9 cellular contexts compared by ENCODE assay signal in the genomic region with DNA sequence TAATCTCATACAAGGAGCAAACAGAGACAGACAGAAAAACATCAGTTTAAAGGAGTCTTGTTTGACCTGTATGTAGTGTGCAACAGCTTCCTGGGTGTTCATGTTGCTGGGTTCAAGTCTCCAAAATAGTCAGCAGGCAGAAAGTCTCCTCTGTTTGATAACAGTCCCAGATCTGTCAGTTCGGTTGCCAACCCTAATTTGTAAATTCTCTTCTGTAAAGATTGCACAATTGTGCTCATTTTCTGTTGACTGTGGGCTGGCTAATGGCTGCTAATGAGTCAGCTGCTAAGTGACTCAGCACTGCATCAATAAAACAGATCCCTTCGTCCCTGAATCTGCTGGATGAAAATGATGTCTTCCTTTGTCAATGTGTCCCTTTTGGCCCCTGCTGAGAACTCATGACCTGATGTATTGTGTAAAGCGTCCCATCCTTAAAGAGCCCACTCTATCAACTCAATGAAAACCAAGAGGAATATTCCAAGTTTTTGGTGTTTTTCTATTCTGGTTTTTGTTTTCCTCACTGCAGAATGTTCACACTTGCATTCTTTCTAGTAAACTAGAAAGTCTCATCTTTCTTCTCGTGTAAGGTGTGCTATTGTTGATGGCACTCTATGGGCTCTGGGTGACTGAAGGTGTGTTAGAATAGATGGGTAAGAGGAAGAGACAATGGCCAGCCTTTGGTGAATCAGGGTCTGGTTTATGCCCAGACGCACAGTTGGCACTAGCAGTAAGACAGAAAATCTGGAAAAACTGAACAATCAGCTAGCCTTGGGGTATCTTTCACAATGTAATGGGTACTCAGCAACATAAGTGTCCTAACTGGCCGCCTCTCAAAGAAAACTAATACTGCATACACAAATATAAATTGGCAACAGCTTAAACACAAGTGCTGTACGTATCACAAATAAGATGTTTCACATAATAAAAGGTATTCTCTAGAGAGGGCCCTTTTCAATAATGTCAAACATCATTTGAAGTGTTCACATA.
A peak's percentile ranks its signal among the peaks of the same experiment; 100 is the strongest.
DNase-seq lines count a peak whose midpoint lies in the region; ATAC-seq and TF ChIP-seq lines count a peak whose summit lies in the region.
"Had no signal": no experiment of that assay in that cellular context is flagged by ENCODE, and none has a peak within 500 bp of the region (broad histone marks: within the 10 kb centered on the region; RNA-seq: fewer than 3 reads in every experiment).

No MANE protein-coding gene starts in this region.

- peaks cover 4% of the 10 kb centered on the region for H3K4me1 Mint-ChIP-seq in endodermal cell

- H3K4me1 ChIP-seq in rectal smooth muscle tissue (ENCODE audit: control insufficient read depth, insufficient read depth, low read length) (peaks cover 12% of the 10 kb centered on the region), endodermal cell (ENCODE audit: control insufficient read depth, insufficient read depth, low read length) (no peaks in the 10 kb centered on the region)

- H3K36me3 Mint-ChIP-seq in endodermal cell (ENCODE audit: low read depth), result no peaks in the 10 kb centered on the region

- peaks cover 12% of the 10 kb centered on the region for H3K9me3 ChIP-seq in endodermal cell (ENCODE audit: control insufficient read depth, low read length)

- TF ChIP-seq CTCF in endodermal cell (conservative IDR thresholded peaks at IDR 0.05) (no peak), GM13977 (IDR thresholded peaks at IDR 0.05; ENCODE audit: extremely low read depth, insufficient read depth, missing control alignments) (no peak)

- no peak overlapping the region for H3K27ac Mint-ChIP-seq in endodermal cell

- no peak overlapping the region for H3K4me3 ChIP-seq in rectal smooth muscle tissue (ENCODE audit: low read length)
- no peak overlapping the region for H3K4me3 ChIP-seq in endodermal cell (ENCODE audit: low read length)
- H3K4me3 ChIP-seq: BLaER1 had no signal

- no peak for ATAC-seq in HG02798 (IDR thresholded peaks at IDR 0.05; ENCODE audit: poor library complexity, unreplicated experiment)

- H3K4me3 Mint-ChIP-seq in endodermal cell, result no peak overlapping the region

- in situ Hi-C loops in GM13977 (cut with MboI; ENCODE audit: low pct_unique_long_range_greater_than_20kb, low sequenced_read_pairs, unreplicated experiment), result no loop called here

- H3K9ac ChIP-seq in rectal smooth muscle tissue (ENCODE audit: low read length) (no peak overlapping the region), endodermal cell (ENCODE audit: extremely low read depth, low read length, poor library complexity, severe bottlenecking) (no peak overlapping the region)
- H3K9ac ChIP-seq: BLaER1 had no signal

- peaks cover 14% of the 10 kb centered on the region for H3K9me3 Mint-ChIP-seq in endodermal cell

- H3K36me3 ChIP-seq in rectal smooth muscle tissue (ENCODE audit: control insufficient read depth, insufficient read depth, low read length) (no peaks in the 10 kb centered on the region), endodermal cell (ENCODE audit: control insufficient read depth, insufficient read depth, low read length) (no peaks in the 10 kb centered on the region)
- H3K36me3 ChIP-seq: BLaER1 had no signal

- WGBS in endodermal cell (ENCODE audit: insufficient coverage in 1 of 2, insufficient read length in 1 of 2), 2 experiments, result 85% methylated on average over 5 to 7 of the region's 7 CpGs

- no peaks in the 10 kb centered on the region for H3K27me3 Mint-ChIP-seq in endodermal cell (ENCODE audit: insufficient read depth)

- no peaks in the 10 kb centered on the region for H3K27me3 ChIP-seq in rectal smooth muscle tissue (ENCODE audit: control insufficient read depth, insufficient read depth, low read length)
- H3K27me3 ChIP-seq in endodermal cell (ENCODE audit: control insufficient read depth, insufficient read depth, low read length, poor library complexity, severe bottlenecking), result no peaks in the 10 kb centered on the region
- H3K27me3 ChIP-seq: BLaER1 had no signal

- peak overlapping the region; percentile 38 for H3K27ac ChIP-seq in rectal smooth muscle tissue (ENCODE audit: low read depth, low read length)
- H3K27ac ChIP-seq in endodermal cell (ENCODE audit: low read depth, low read length), result no peak overlapping the region
- H3K27ac ChIP-seq: BLaER1 had no signal

- DNase-seq in NCI-H1417 (lab: John Stamatoyannopoulos, UW) (peak in 2 of 3 experiments; percentile 38 to 68), NCI-H1417 treated with DMSO at 0.1 percent for 48 hours (lab: John Stamatoyannopoulos, UW) (no peak), RPMI7951 (ENCODE audit: low read depth) (peak; percentile 88), foreskin melanocyte (peak; percentile 79), endodermal cell (no peak), GM13977 (ENCODE audit: low spot score) (no peak)

Comparison
In these comparisons a context has a peak if more than half of its experiments do, and no peak if none do; other contexts are left out.
1. DNase-seq: peak in NCI-H1417 (2 of 3), RPMI7951 (single experiment) and foreskin melanocyte (single experiment); none in NCI-H1417 treated with DMSO at 0.1 percent for 48 hours (single experiment), endodermal cell (single experiment) and GM13977 (single experiment).